ENCODE assay signal across 8 cellular contexts in genomic region chr14:35333797-35334743, GRCh38. TPM values are rescaled to one million over a fixed set of nuclear protein-coding genes. Genes with fewer than 3 reads are reported as not detected.
DNase-seq lines count a peak whose midpoint lies in the region; ATAC-seq and TF ChIP-seq lines count a peak whose summit lies in the region.

No MANE protein-coding gene starts in this region.

- TF ChIP-seq CTCF in glutamatergic neuron (IDR thresholded peaks at IDR 0.05; ENCODE audit: partially characterized antibody, unreplicated experiment) (no peak), GM20000 (IDR thresholded peaks at IDR 0.05; ENCODE audit: extremely low read depth, missing control alignments) (no peak)

- CTCF ChIA-PET in activated CD8-positive, alpha-beta memory T cell treated with anti-CD3 and anti-CD28 coated beads, Interleukin-2, amount 10 ng/mL, durations not matched to agents 7 days and 5 days (lab: Charles Lee): interaction anchor here (0.8 to 3.0 kb wide), 10 partner anchors 8 to 104 kb away, joined by 3 to 25 read pairs (median 5); partner anchors contain the start of gene NFKBIA

- H3K9me3 Mint-ChIP-seq in activated CD8-positive, alpha-beta memory T cell treated with anti-CD3 and anti-CD28 coated beads, Interleukin-2, amount 10 ng/mL, durations not matched to agents 7 days and 5 days (ENCODE audit: low read depth): no peaks in the 10 kb centered on the region
- H3K9me3 Mint-ChIP-seq in stimulated activated memory B cell treated with anti-CD40 and anti-IgM and Interleukin-4, amounts not matched to agents 10 μg/mL and 1 μg/mL and 100 μg/mL, for 72 hours: no peaks in the 10 kb centered on the region
- peaks cover 2% of the 10 kb centered on the region for H3K9me3 Mint-ChIP-seq in glutamatergic neuron (ENCODE audit: unreplicated experiment)

- H3K27ac Mint-ChIP-seq in activated CD8-positive, alpha-beta memory T cell treated with anti-CD3 and anti-CD28 coated beads, Interleukin-2, amount 10 ng/mL, durations not matched to agents 7 days and 5 days: peak overlapping the region; percentile 94
- H3K27ac Mint-ChIP-seq in stimulated activated memory B cell treated with anti-CD40 and anti-IgM and Interleukin-4, amounts not matched to agents 10 μg/mL and 1 μg/mL and 100 μg/mL, for 72 hours: peak overlapping the region; percentile 36
- H3K27ac Mint-ChIP-seq in glutamatergic neuron (ENCODE audit: unreplicated experiment): no peak overlapping the region

- H3K4me1 Mint-ChIP-seq in activated CD8-positive, alpha-beta memory T cell treated with anti-CD3 and anti-CD28 coated beads, Interleukin-2, amount 10 ng/mL, durations not matched to agents 7 days and 5 days: peaks cover 34% of the 10 kb centered on the region
- H3K4me1 Mint-ChIP-seq in stimulated activated memory B cell treated with anti-CD40 and anti-IgM and Interleukin-4, amounts not matched to agents 10 μg/mL and 1 μg/mL and 100 μg/mL, for 72 hours: peaks cover 32% of the 10 kb centered on the region
- H3K4me1 Mint-ChIP-seq in glutamatergic neuron (ENCODE audit: low read depth, unreplicated experiment): peaks cover 10% of the 10 kb centered on the region

- no peaks in the 10 kb centered on the region for H3K36me3 Mint-ChIP-seq in activated CD8-positive, alpha-beta memory T cell treated with anti-CD3 and anti-CD28 coated beads, Interleukin-2, amount 10 ng/mL, durations not matched to agents 7 days and 5 days
- H3K36me3 Mint-ChIP-seq in stimulated activated memory B cell treated with anti-CD40 and anti-IgM and Interleukin-4, amounts not matched to agents 10 μg/mL and 1 μg/mL and 100 μg/mL, for 72 hours: no peaks in the 10 kb centered on the region
- H3K36me3 Mint-ChIP-seq in glutamatergic neuron (ENCODE audit: unreplicated experiment): no peaks in the 10 kb centered on the region

- DNase-seq in M059J (ENCODE audit: low read depth): peak; percentile 34
- DNase-seq in activated CD8-positive, alpha-beta memory T cell treated with anti-CD3 and anti-CD28 coated beads, Interleukin-2, amount 10 ng/mL, durations not matched to agents 7 days and 5 days: peak; percentile 74
- peak; percentile 20 for DNase-seq in kidney tubule cell (ENCODE audit: low spot score)
- DNase-seq in OCI-M2 (lab: John Stamatoyannopoulos, UW; ENCODE audit: unreplicated experiment): no peak
- no peak for DNase-seq in glutamatergic neuron
- DNase-seq in GM20000 (ENCODE audit: low spot score): no peak

- peak overlapping the region; percentile 12 for H3K4me3 Mint-ChIP-seq in activated CD8-positive, alpha-beta memory T cell treated with anti-CD3 and anti-CD28 coated beads, Interleukin-2, amount 10 ng/mL, durations not matched to agents 7 days and 5 days
- no peak overlapping the region for H3K4me3 Mint-ChIP-seq in stimulated activated memory B cell treated with anti-CD40 and anti-IgM and Interleukin-4, amounts not matched to agents 10 μg/mL and 1 μg/mL and 100 μg/mL, for 72 hours
- no peak overlapping the region for H3K4me3 Mint-ChIP-seq in glutamatergic neuron (ENCODE audit: unreplicated experiment)

- ATAC-seq in activated CD8-positive, alpha-beta memory T cell treated with anti-CD3 and anti-CD28 coated beads, Interleukin-2, amount 10 ng/mL, durations not matched to agents 7 days and 5 days: peak; percentile 73
- ATAC-seq in stimulated activated memory B cell treated with anti-CD40 and anti-IgM and Interleukin-4, amounts not matched to agents 10 μg/mL and 1 μg/mL and 100 μg/mL, for 72 hours: no peak
- ATAC-seq in GM21619 (IDR thresholded peaks at IDR 0.05; ENCODE audit: unreplicated experiment): no peak

- H3K27me3 Mint-ChIP-seq in activated CD8-positive, alpha-beta memory T cell treated with anti-CD3 and anti-CD28 coated beads, Interleukin-2, amount 10 ng/mL, durations not matched to agents 7 days and 5 days: no peaks in the 10 kb centered on the region
- no peaks in the 10 kb centered on the region for H3K27me3 Mint-ChIP-seq in stimulated activated memory B cell treated with anti-CD40 and anti-IgM and Interleukin-4, amounts not matched to agents 10 μg/mL and 1 μg/mL and 100 μg/mL, for 72 hours
- peaks cover 2% of the 10 kb centered on the region for H3K27me3 Mint-ChIP-seq in glutamatergic neuron (ENCODE audit: unreplicated experiment)

RNA-seq across cellular contexts. Expression of gene PSMA6, which starts 41.9 kb away (rescaled TPM):
- 378 and 505 TPM in 2 replicates for total RNA-seq in M059J (2014; rRNA removed; shearing (Covaris generic))
- total RNA-seq in activated CD8-positive, alpha-beta memory T cell treated with anti-CD3 and anti-CD28 coated beads, Interleukin-2, amount 10 ng/mL, durations not matched to agents 7 days and 5 days: 100 to 1,000 TPM; 251 to 299 TPM
- 148 TPM for total RNA-seq in glutamatergic neuron (ENCODE audit: unreplicated experiment)

Comparison
In these comparisons a context has a peak if more than half of its experiments do, and no peak if none do; other contexts are left out.
1. DNase-seq: peak in M059J (single experiment), activated CD8-positive, alpha-beta memory T cell treated with anti-CD3 and anti-CD28 coated beads, Interleukin-2, amount 10 ng/mL, durations not matched to agents 7 days and 5 days (single experiment) and kidney tubule cell (single experiment); none in OCI-M2 (single experiment), glutamatergic neuron (single experiment) and GM20000 (single experiment).